Comparison of ENCODE assay signal across 1 cellular context in the genomic region with DNA sequence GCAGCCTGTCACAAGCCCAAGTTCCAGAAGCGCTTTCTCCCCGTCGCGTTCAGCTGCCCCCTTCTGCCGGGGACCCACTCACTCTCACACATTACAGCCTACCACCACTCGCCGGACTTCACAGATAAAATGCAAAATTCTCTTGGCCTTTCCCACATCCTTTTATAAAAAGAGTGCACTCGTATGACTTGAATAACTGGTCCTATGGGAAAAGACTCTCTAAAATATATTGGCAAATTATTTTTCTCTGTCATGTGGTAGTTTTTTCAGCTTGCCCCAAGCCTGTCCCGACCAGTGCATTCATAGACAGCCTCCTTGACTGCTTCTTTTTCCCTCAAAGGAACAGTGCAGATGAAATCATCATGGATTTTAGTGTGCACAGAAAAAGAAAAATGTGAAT.
TF ChIP-seq lines count a peak whose summit lies in the region.

No MANE protein-coding gene starts in this region.

TF ChIP-seq in WTC11, 78 proteins besides CTCF, POLR2A, EP300 and RAD21 (continued from another document):
- TF ChIP-seq CDX4 (CRISPR knock-in tag; IDR thresholded peaks at IDR 0.05; ENCODE audit: borderline replicate concordance) (no peak), NFYB (CRISPR knock-in tag; conservative IDR thresholded peaks at IDR 0.05; ENCODE audit: low read depth) (no peak), TEAD1 (CRISPR knock-in tag; IDR thresholded peaks at IDR 0.05) (no peak), ZNF121 (CRISPR knock-in tag; IDR thresholded peaks at IDR 0.05) (no peak), ZNF219 (CRISPR knock-in tag; IDR thresholded peaks at IDR 0.05; ENCODE audit: borderline replicate concordance) (no peak), AFF4 (CRISPR knock-in tag; IDR thresholded peaks at IDR 0.05; ENCODE audit: borderline replicate concordance) (no peak), CREM (CRISPR knock-in tag; IDR thresholded peaks at IDR 0.05) (no peak), OVOL2 (CRISPR knock-in tag; IDR thresholded peaks at IDR 0.05; ENCODE audit: borderline replicate concordance) (no peak)
- TF ChIP-seq, protein P1, sequence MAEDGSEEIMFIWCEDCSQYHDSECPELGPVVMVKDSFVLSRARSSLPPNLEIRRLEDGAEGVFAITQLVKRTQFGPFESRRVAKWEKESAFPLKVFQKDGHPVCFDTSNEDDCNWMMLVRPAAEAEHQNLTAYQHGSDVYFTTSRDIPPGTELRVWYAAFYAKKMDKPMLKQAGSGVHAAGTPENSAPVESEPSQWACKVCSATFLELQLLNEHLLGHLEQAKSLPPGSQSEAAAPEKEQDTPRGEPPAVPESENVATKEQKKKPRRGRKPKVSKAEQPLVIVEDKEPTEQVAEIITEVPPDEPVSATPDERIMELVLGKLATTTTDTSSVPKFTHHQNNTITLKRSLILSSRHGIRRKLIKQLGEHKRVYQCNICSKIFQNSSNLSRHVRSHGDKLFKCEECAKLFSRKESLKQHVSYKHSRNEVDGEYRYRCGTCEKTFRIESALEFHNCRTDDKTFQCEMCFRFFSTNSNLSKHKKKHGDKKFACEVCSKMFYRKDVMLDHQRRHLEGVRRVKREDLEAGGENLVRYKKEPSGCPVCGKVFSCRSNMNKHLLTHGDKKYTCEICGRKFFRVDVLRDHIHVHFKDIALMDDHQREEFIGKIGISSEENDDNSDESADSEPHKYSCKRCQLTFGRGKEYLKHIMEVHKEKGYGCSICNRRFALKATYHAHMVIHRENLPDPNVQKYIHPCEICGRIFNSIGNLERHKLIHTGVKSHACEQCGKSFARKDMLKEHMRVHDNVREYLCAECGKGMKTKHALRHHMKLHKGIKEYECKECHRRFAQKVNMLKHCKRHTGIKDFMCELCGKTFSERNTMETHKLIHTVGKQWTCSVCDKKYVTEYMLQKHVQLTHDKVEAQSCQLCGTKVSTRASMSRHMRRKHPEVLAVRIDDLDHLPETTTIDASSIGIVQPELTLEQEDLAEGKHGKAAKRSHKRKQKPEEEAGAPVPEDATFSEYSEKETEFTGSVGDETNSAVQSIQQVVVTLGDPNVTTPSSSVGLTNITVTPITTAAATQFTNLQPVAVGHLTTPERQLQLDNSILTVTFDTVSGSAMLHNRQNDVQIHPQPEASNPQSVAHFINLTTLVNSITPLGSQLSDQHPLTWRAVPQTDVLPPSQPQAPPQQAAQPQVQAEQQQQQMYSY (CRISPR knock-in tag; IDR thresholded peaks at IDR 0.05) = no peak
TF ChIP-seq in WTC11: peak in this region for 0.
